In genomic region chr1:85465791-85466134, GRCh38 we compare ENCODE assay signal across 9 cellular contexts. TPM values are rescaled to one million over a fixed set of nuclear protein-coding genes. Genes with fewer than 3 reads are reported as not detected.
DNase-seq lines count a peak whose midpoint lies in the region; ATAC-seq and TF ChIP-seq lines count a peak whose summit lies in the region.
"Had no signal": no experiment of that assay in that cellular context is flagged by ENCODE, and none has a peak within 500 bp of the region (broad histone marks: within the 10 kb centered on the region; RNA-seq: fewer than 3 reads in every experiment).

No MANE protein-coding gene starts in this region.

- no peaks in the 10 kb centered on the region for H3K27me3 ChIP-seq in stomach smooth muscle (ENCODE audit: control insufficient read depth in 1 of 2, insufficient read depth in 2 of 2, low read length in 2 of 2)
- H3K27me3 ChIP-seq: BLaER1 treated with 17β-estradiol and CSF1 and Interleukin-3, amounts not matched to agents 10 nM and 100 nM had no signal

- POLR2A ChIA-PET in activated B cell treated with CpG ODN at 0.5 μM for 24 hours (lab: Charles Lee), result no interaction called here

- ATAC-seq in activated B cell treated with CpG ODN at 0.5 μM for 24 hours (ENCODE audit: low read depth), result no peak

- H3K9ac ChIP-seq in stomach smooth muscle (ENCODE audit: low read length in 2 of 2), result peak overlapping the region; percentile 69 to 74
- H3K9ac ChIP-seq: BLaER1 treated with 17β-estradiol and CSF1 and Interleukin-3, amounts not matched to agents 10 nM and 100 nM had no signal

- no peaks in the 10 kb centered on the region for H3K9me3 Mint-ChIP-seq in activated CD4-positive, alpha-beta T cell treated with anti-CD3 and anti-CD28 coated beads, Interleukin-2, amount 10 ng/mL, durations not matched to agents 24 days and 14 days
- H3K9me3 Mint-ChIP-seq in activated B cell treated with CpG ODN at 0.5 μM for 24 hours (no peaks in the 10 kb centered on the region), immature natural killer cell (peaks cover 0 to 10% (median 0%) of the 10 kb centered on the region in 6 donors)

- peak overlapping the region; percentile 79 to 80 for H3K4me3 ChIP-seq in stomach smooth muscle (ENCODE audit: low read length in 2 of 2)
- H3K4me3 ChIP-seq: BLaER1 treated with 17β-estradiol and CSF1 and Interleukin-3, amounts not matched to agents 10 nM and 100 nM had no signal

- peaks cover 9% of the 10 kb centered on the region for H3K4me1 ChIP-seq in stomach smooth muscle (ENCODE audit: control insufficient read depth, insufficient read depth, low read length)
- H3K4me1 ChIP-seq: BLaER1 treated with 17β-estradiol and CSF1 and Interleukin-3, amounts not matched to agents 10 nM and 100 nM had no signal

- H3K27ac ChIP-seq in stomach smooth muscle (ENCODE audit: low read length), result peak overlapping the region; percentile 46
- H3K27ac ChIP-seq: BLaER1 treated with 17β-estradiol and CSF1 and Interleukin-3, amounts not matched to agents 10 nM and 100 nM had no signal

- peak overlapping the region; percentile 13 for H3K4me3 Mint-ChIP-seq in activated CD4-positive, alpha-beta T cell treated with anti-CD3 and anti-CD28 coated beads, Interleukin-2, amount 10 ng/mL, durations not matched to agents 24 days and 14 days
- H3K4me3 Mint-ChIP-seq in activated B cell treated with CpG ODN at 0.5 μM for 24 hours (peak overlapping the region; percentile 36), immature natural killer cell (peak overlapping the region; percentile 50 to 69 (median 61))

- H3K27ac Mint-ChIP-seq in activated CD4-positive, alpha-beta T cell treated with anti-CD3 and anti-CD28 coated beads, Interleukin-2, amount 10 ng/mL, durations not matched to agents 24 days and 14 days, result no peak overlapping the region
- no peak overlapping the region for H3K27ac Mint-ChIP-seq in activated B cell treated with CpG ODN at 0.5 μM for 24 hours
- no peak overlapping the region for H3K27ac Mint-ChIP-seq in immature natural killer cell

- H3K36me3 Mint-ChIP-seq in activated CD4-positive, alpha-beta T cell treated with anti-CD3 and anti-CD28 coated beads, Interleukin-2, amount 10 ng/mL, durations not matched to agents 24 days and 14 days (ENCODE audit: low read depth), result no peaks in the 10 kb centered on the region
- no peaks in the 10 kb centered on the region for H3K36me3 Mint-ChIP-seq in activated B cell treated with CpG ODN at 0.5 μM for 24 hours (ENCODE audit: low read depth)
- no peaks in the 10 kb centered on the region for H3K36me3 Mint-ChIP-seq in immature natural killer cell

- intact Hi-C loops in activated CD4-positive, alpha-beta T cell treated with anti-CD3 and anti-CD28 coated beads, Interleukin-2, amount 10 ng/mL, durations not matched to agents 24 days and 14 days (cut with micrococcal nuclease), result no loop called here
- intact Hi-C loops in activated B cell treated with CpG ODN at 0.5 μM for 24 hours (cut with micrococcal nuclease), result loop anchor here (5.0 to 10.0 kb wide), 2 partner anchors 112 to 161 kb away; no protein-coding TSS in a partner anchor

- DNase-seq in activated CD4-positive, alpha-beta T cell treated with anti-CD3 and anti-CD28 coated beads, Interleukin-2, amount 10 ng/mL, durations not matched to agents 24 days and 14 days, result no peak
- no peak for DNase-seq in activated CD4-positive, alpha-beta T cell treated with anti-CD3 and anti-CD28 coated beads for 4 hours
- DNase-seq in activated B cell treated with CpG ODN at 0.5 μM for 24 hours, result no peak
- DNase-seq in immature natural killer cell, result no peak
- DNase-seq in AG08395 (ENCODE audit: low spot score), result no peak
- no peak for DNase-seq in DMS 273 treated with DMSO at 0.1 percent for 48 hours (lab: John Stamatoyannopoulos, UW)
- no peak for DNase-seq in NOMO-1 treated with dmso at 0.1 percent for 144 hours (lab: John Stamatoyannopoulos, UW; ENCODE audit: unreplicated experiment)

- no peaks in the 10 kb centered on the region for H3K9me3 ChIP-seq in stomach smooth muscle (ENCODE audit: control insufficient read depth in 2 of 2, low read length in 2 of 2)

- peaks cover 62% of the 10 kb centered on the region for H3K27me3 Mint-ChIP-seq in activated CD4-positive, alpha-beta T cell treated with anti-CD3 and anti-CD28 coated beads, Interleukin-2, amount 10 ng/mL, durations not matched to agents 24 days and 14 days
- H3K27me3 Mint-ChIP-seq in activated B cell treated with CpG ODN at 0.5 μM for 24 hours (peaks cover 48% of the 10 kb centered on the region), immature natural killer cell (ENCODE audit: low read depth in 3 of 3) (peaks cover 20 to 34% (median 26%) of the 10 kb centered on the region in 3 donors)

- H3K4me1 Mint-ChIP-seq in activated CD4-positive, alpha-beta T cell treated with anti-CD3 and anti-CD28 coated beads, Interleukin-2, amount 10 ng/mL, durations not matched to agents 24 days and 14 days, result peaks cover 6% of the 10 kb centered on the region
- H3K4me1 Mint-ChIP-seq in activated B cell treated with CpG ODN at 0.5 μM for 24 hours, result peaks cover 7% of the 10 kb centered on the region
- H3K4me1 Mint-ChIP-seq in immature natural killer cell, result peaks cover 8 to 13% of the 10 kb centered on the region in 2 donors

- H3K36me3 ChIP-seq in stomach smooth muscle (ENCODE audit: control insufficient read depth in 2 of 2, insufficient read depth in 2 of 2, low read length in 2 of 2), result no peaks in the 10 kb centered on the region
- H3K36me3 ChIP-seq: BLaER1 treated with 17β-estradiol and CSF1 and Interleukin-3, amounts not matched to agents 10 nM and 100 nM had no signal

- TF ChIP-seq CTCF in activated B cell treated with CpG ODN at 0.5 μM for 24 hours (IDR thresholded peaks at IDR 0.05), result no peak

- CTCF ChIA-PET in activated B cell treated with CpG ODN at 0.5 μM for 24 hours (lab: Charles Lee), result no interaction called here

RNA-seq across cellular contexts. Expression of gene DDAH1, which starts 0.8 kb away (rescaled TPM):
- total RNA-seq in activated CD4-positive, alpha-beta T cell treated with anti-CD3 and anti-CD28 coated beads, Interleukin-2, amount 10 ng/mL, durations not matched to agents 24 days and 14 days, result not detected in 2 replicates
- 0.05 and 0.07 TPM in 2 replicates for total RNA-seq in activated B cell treated with CpG ODN at 0.5 μM for 24 hours
- not detected for polyA plus RNA-seq in immature natural killer cell
